ENCODE assay signal across 9 cellular contexts in genomic region chr15:80173022-80173759, GRCh38. TPM values are rescaled to one million over a fixed set of nuclear protein-coding genes. Genes with fewer than 3 reads are reported as not detected.
DNase-seq lines count a peak whose midpoint lies in the region; ATAC-seq and FAIRE-seq lines count a peak whose summit lies in the region.
"Had no signal": no experiment of that assay in that cellular context is flagged by ENCODE, and none has a peak within 500 bp of the region (broad histone marks: within the 10 kb centered on the region; RNA-seq: fewer than 3 reads in every experiment).

No MANE protein-coding gene starts in this region.

- DNase-seq in AG08396 (ENCODE audit: low spot score) (peak; percentile 23), HTR-8/SVneo (ENCODE audit: insufficient read length, low spot score) (peak; percentile 65), SW 1271 (lab: John Stamatoyannopoulos, UW) (peak; percentile 44 to 57), hypothalamus (lab: John Stamatoyannopoulos, UW) (peak in 32 of 51 donors; percentile 5 to 57 (median 22)), mesenteric fat pad (ENCODE audit: low spot score) (no peak)
- DNase-seq in activated naive CD8-positive, alpha-beta T cell treated with anti-CD3 and anti-CD28 coated beads, Interleukin-2, amount 50 U/mL, for 24 hours, result peak; percentile 69
- DNase-seq in stimulated activated CD4-positive, alpha-beta T cell treated with anti-CD3 and anti-CD28 coated beads, Interleukin-12 subunit alpha, Interleukin-12 subunit beta, amount 100 ng/mL, for 48 hours (ENCODE audit: low read depth in 2 of 3, low spot score in 1 of 3), result peak; percentile 50 to 75 (median 56)

- no peaks in the 10 kb centered on the region for H3K9me3 Mint-ChIP-seq in activated naive CD8-positive, alpha-beta T cell treated with anti-CD3 and anti-CD28 coated beads, Interleukin-2, amount 50 U/mL, for 24 hours
- H3K9me3 Mint-ChIP-seq: stimulated activated naive CD8-positive, alpha-beta T cell treated with anti-CD3 and anti-CD28 coated beads, Interleukin-15, Interleukin-2, amounts not matched to agents 100 ng/mL and 50 ng/mL, for 24 hours had no signal

- H3K4me1 Mint-ChIP-seq in activated naive CD8-positive, alpha-beta T cell treated with anti-CD3 and anti-CD28 coated beads, Interleukin-2, amount 50 U/mL, for 24 hours, result no peaks in the 10 kb centered on the region

- H3K27me3 Mint-ChIP-seq in activated naive CD8-positive, alpha-beta T cell treated with anti-CD3 and anti-CD28 coated beads, Interleukin-2, amount 50 U/mL, for 24 hours, result no peaks in the 10 kb centered on the region
- H3K27me3 Mint-ChIP-seq: stimulated activated naive CD8-positive, alpha-beta T cell treated with anti-CD3 and anti-CD28 coated beads, Interleukin-15, Interleukin-2, amounts not matched to agents 100 ng/mL and 50 ng/mL, for 24 hours had no signal

- H3K4me3 Mint-ChIP-seq in activated naive CD8-positive, alpha-beta T cell treated with anti-CD3 and anti-CD28 coated beads, Interleukin-2, amount 50 U/mL, for 24 hours, result no peak overlapping the region
- H3K4me3 Mint-ChIP-seq: stimulated activated naive CD8-positive, alpha-beta T cell treated with anti-CD3 and anti-CD28 coated beads, Interleukin-15, Interleukin-2, amounts not matched to agents 100 ng/mL and 50 ng/mL, for 24 hours had no signal

- peak; percentile 55 for ATAC-seq in GM18502 (IDR thresholded peaks at IDR 0.05; ENCODE audit: poor library complexity, unreplicated experiment)
- peak; percentile 64 for ATAC-seq in activated naive CD8-positive, alpha-beta T cell treated with anti-CD3 and anti-CD28 coated beads, Interleukin-2, amount 50 U/mL, for 24 hours

- H3K36me3 Mint-ChIP-seq in activated naive CD8-positive, alpha-beta T cell treated with anti-CD3 and anti-CD28 coated beads, Interleukin-2, amount 50 U/mL, for 24 hours (ENCODE audit: low read depth), result peaks cover 12% of the 10 kb centered on the region

- H3K27ac Mint-ChIP-seq in activated naive CD8-positive, alpha-beta T cell treated with anti-CD3 and anti-CD28 coated beads, Interleukin-2, amount 50 U/mL, for 24 hours, result no peak overlapping the region
- H3K27ac Mint-ChIP-seq: stimulated activated naive CD8-positive, alpha-beta T cell treated with anti-CD3 and anti-CD28 coated beads, Interleukin-15, Interleukin-2, amounts not matched to agents 100 ng/mL and 50 ng/mL, for 24 hours had no signal

- peak; percentile 13 for FAIRE-seq in HTR-8/SVneo (lab: Jason Lieb, UNC)

RNA-seq across cellular contexts. Expression of gene FAH, which starts 20.4 kb away (rescaled TPM):
- total RNA-seq in mesenteric fat pad, result 147 TPM
